In genomic region chr3:175479800-175480199, GRCh38 we compare ENCODE assay signal across 30 cellular contexts.
"Had no signal": no experiment of that assay in that cellular context is flagged by ENCODE, and none has a peak within 500 bp of the region (broad histone marks: within the 10 kb centered on the region; RNA-seq: fewer than 3 reads in every experiment).

No MANE protein-coding gene starts in this region.

- H3K4me3 ChIP-seq: adrenal gland, body of pancreas, esophagus muscularis mucosa, gastrocnemius medialis had no signal

- H3K4me1 ChIP-seq: adrenal gland, body of pancreas, esophagus muscularis mucosa, foreskin keratinocyte, gastrocnemius medialis had no signal

- H3K27me3 ChIP-seq: adrenal gland, body of pancreas, esophagus muscularis mucosa, foreskin keratinocyte, gastrocnemius medialis had no signal

- ATAC-seq: activated CD4-positive, alpha-beta T cell treated with anti-CD3 and anti-CD28 coated beads for 36 hours; activated CD8-positive, alpha-beta memory T cell treated with anti-CD3 and anti-CD28 coated beads, Interleukin-2, amount 10 ng/mL, durations not matched to agents 7 days and 5 days; activated CD8-positive, alpha-beta T cell treated with anti-CD3 and anti-CD28 coated beads, Interleukin-2, amount 10 ng/mL, durations not matched to agents 7 days and 5 days; activated naive CD8-positive, alpha-beta T cell treated with anti-CD3 and anti-CD28 coated beads, Interleukin-2, amount 50 U/mL, for 24 hours; body of pancreas; effector memory CD8-positive, alpha-beta T cell; foreskin keratinocyte; gastrocnemius medialis; T-helper 17 cell had no signal

- DNase-seq: activated CD4-positive, alpha-beta memory T cell treated with anti-CD3 and anti-CD28 coated beads for 36 hours; activated CD4-positive, alpha-beta T cell treated with anti-CD3 and anti-CD28 coated beads for 36 hours; activated CD4-positive, alpha-beta T cell treated with anti-CD3 and anti-CD28 coated beads, Interleukin-2, amount 10 ng/mL, durations not matched to agents 24 days and 14 days; activated CD4-positive, CD25-positive, alpha-beta regulatory T cell; activated CD4-positive, CD25-positive, alpha-beta regulatory T cell treated with anti-CD3 and anti-CD28 coated beads, Interleukin-2, amount 50 U/mL, for 72 hours; activated CD8-positive, alpha-beta memory T cell treated with anti-CD3 and anti-CD28 coated beads, Interleukin-2, amount 10 ng/mL, durations not matched to agents 7 days and 5 days; activated CD8-positive, alpha-beta memory T cell treated with anti-CD3 and anti-CD28 coated beads, Interleukin-2, amount 50 U/mL, for 4 hours; activated CD8-positive, alpha-beta T cell treated with anti-CD3 and anti-CD28 coated beads, Interleukin-2, amount 10 ng/mL, durations not matched to agents 7 days and 5 days; activated effector memory CD4-positive, alpha-beta T cell treated with anti-CD3 and anti-CD28 coated beads, Interleukin-2, amount 50 U/mL, for 16 hours; activated naive CD4-positive, alpha-beta T cell treated with anti-CD3 and anti-CD28 coated beads for 36 hours; activated naive CD8-positive, alpha-beta T cell treated with anti-CD3 and anti-CD28 coated beads for 36 hours; activated naive CD8-positive, alpha-beta T cell treated with anti-CD3 and anti-CD28 coated beads, Interleukin-2, amount 50 U/mL, for 24 hours; activated T-cell treated with anti-CD3 and anti-CD28 coated beads, Interleukin-2, amount 50 U/mL, for 1 hour; activated T-cell treated with anti-CD3 and anti-CD28 coated beads, Interleukin-2, amount 50 U/mL, for 48 hours; adrenal gland; amygdala; aorta; body of pancreas; caudate nucleus; cortex of kidney; dermis blood vessel endothelial cell; effector CD4-positive, alpha-beta T cell; effector memory CD8-positive, alpha-beta T cell; erythroblast; foreskin keratinocyte; gastrocnemius medialis; T-helper 1 cell; T-helper 17 cell; T1000 had no signal

- H3K36me3 ChIP-seq: adrenal gland, esophagus muscularis mucosa, gastrocnemius medialis had no signal

- H3K27ac ChIP-seq: adrenal gland, body of pancreas, esophagus muscularis mucosa, foreskin keratinocyte, gastrocnemius medialis had no signal

- H3K9me3 ChIP-seq: adrenal gland, body of pancreas, esophagus muscularis mucosa, gastrocnemius medialis had no signal
